8 cellular contexts compared by ENCODE assay signal in the genomic region with DNA sequence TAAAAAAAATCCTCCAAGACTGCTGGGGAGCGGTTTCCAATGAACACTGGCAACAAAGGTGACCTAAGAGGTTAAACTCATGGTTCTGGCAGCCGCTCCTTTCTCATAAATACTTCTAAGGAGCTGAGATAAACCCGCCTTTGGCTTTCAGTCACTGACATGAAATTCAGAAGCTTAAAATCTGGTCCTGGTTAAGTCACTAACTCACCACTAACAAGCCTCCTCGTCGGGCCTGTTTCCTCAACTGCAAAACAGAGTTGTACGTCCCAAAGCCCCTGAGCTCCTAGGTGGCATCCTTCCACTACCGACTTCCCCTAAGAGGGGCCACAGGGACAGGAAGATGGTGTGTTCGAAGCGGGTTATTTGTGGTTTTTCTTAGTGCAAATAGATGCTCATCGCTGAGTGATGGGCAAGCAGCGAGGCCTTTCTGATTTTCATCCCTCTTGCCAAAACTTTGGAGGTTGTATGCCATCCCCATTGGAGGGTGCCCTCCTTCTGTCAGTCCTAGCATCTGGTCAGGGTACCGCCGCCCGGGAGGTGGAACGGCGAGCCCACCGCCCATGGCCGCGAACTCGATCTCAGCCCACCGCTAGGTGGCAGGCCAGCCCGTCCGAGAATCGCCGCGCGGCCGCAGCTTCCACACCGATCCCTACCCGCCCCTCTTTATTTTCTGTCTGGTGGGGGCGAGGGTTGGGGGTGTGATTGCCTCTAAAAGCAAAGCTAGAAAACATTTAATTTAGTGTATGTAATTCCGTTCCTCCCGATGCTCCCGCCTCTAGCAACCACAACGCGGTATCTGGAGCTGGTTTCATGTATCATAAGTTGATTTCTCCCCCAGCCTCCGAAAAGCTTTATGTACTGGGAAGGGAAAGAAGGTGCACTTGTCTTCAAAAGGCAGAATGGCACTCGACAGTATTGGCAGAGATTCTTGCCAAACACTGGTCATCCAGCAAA. TPM values are rescaled to one million over a fixed set of nuclear protein-coding genes. Genes with fewer than 3 reads are reported as not detected.
A peak's percentile ranks its signal among the peaks of the same experiment; 100 is the strongest.
DNase-seq lines count a peak whose midpoint lies in the region; ATAC-seq and TF ChIP-seq lines count a peak whose summit lies in the region.

No MANE protein-coding gene starts in this region.

- POLR2A ChIA-PET in HCT116 (lab: Charles Lee) = interaction anchor here (0.8 to 1.9 kb wide), 4 partner anchors 554 to 1213 kb away, joined by 3 to 15 read pairs (median 4); no protein-coding TSS in a partner anchor
- POLR2A ChIA-PET in Panc1 (lab: Charles Lee) = no interaction called here

- H3K79me2 ChIP-seq in HCT116 (ENCODE audit: insufficient read depth, low read length) = peaks cover 6% of the 10 kb centered on the region; the same call in 1 of the 2 replicates

- no peaks in the 10 kb centered on the region for H4K20me1 ChIP-seq in HCT116 (ENCODE audit: insufficient read depth)

- H3K9me3 Mint-ChIP-seq in nephron = no peaks in the 10 kb centered on the region

- BruUV-seq in HCT116 (replicated peaks; lab: Mats Ljungman, UMichigan) (no TSS peak), Panc1 (replicated peaks; lab: Mats Ljungman, UMichigan) (no TSS peak)

- no peak for TF ChIP-seq RAD21 in HCT116 (IDR thresholded peaks at IDR 0.05; ENCODE audit: low read depth)

- peak overlapping the region; percentile 39 for H3K27ac ChIP-seq in HCT116 (ENCODE audit: low read depth, low read length)
- H3K27ac ChIP-seq in Panc1 (ENCODE audit: low read length) = peak overlapping the region; percentile 79
- peak overlapping the region; percentile 76 for H3K27ac ChIP-seq in temporal lobe (ENCODE audit: low read depth, low read length)

- H3K27me3 Mint-ChIP-seq in nephron (ENCODE audit: low read depth) = peaks cover 4% of the 10 kb centered on the region

- peak overlapping the region; percentile 67 for H2AFZ ChIP-seq in HCT116 (ENCODE audit: low read depth, low read length, poor library complexity, severe bottlenecking)

- H3K4me1 ChIP-seq in HCT116 (ENCODE audit: control insufficient read depth in 1 of 2, insufficient read depth in 2 of 2, low read length in 2 of 2) (peaks cover 28 to 69% of the 10 kb centered on the region in 2 experiments), Panc1 (ENCODE audit: control insufficient read depth, insufficient read depth, low read length) (peaks cover 41% of the 10 kb centered on the region)

- no peaks in the 10 kb centered on the region for H3K9me2 ChIP-seq in HCT116 (ENCODE audit: insufficient read depth)

- no peaks in the 10 kb centered on the region for H3K36me3 Mint-ChIP-seq in nephron (ENCODE audit: low read depth)

- intact Hi-C loops in HCT116 (cut with micrococcal nuclease) (loop anchor here (5.0 to 10.0 kb wide), 5 partner anchors 224 to 1007 kb away; no protein-coding TSS in a partner anchor), Panc1 (cut with micrococcal nuclease; ENCODE audit: unreplicated experiment) (loop anchor here (1.0 to 10.0 kb wide), 5 partner anchors 294 to 1492 kb away; no protein-coding TSS in a partner anchor)

- peak overlapping the region; percentile 97 to 100 (median 97) for H3K27ac Mint-ChIP-seq in nephron

- no peak for TF ChIP-seq POLR2A in HCT116 (IDR thresholded peaks at IDR 0.05; ENCODE audit: borderline replicate concordance, extremely low read depth, insufficient read depth, insufficient read length)

- DNase-seq in Ammon's horn (ENCODE audit: low spot score) (peak; percentile 78), HCT116 (ENCODE audit: low read depth, low spot score) (no peak), Panc1 (ENCODE audit: low read depth, low spot score) (no peak), activated gamma-delta T cell treated with Interleukin-2 at 50 U/mL for 16 hours (peak; percentile 67), fibroblast of villous mesenchyme (ENCODE audit: low read depth) (peak; percentile 93)

- peak overlapping the region; percentile 71 for H3K9ac ChIP-seq in HCT116 (ENCODE audit: low read length)

- H3K4me3 ChIP-seq in HCT116 (replicated peaks in 1 of 2; ENCODE audit: low read depth in 1 of 2, low read length in 2 of 2) (peak overlapping the region; percentile 47 to 85), Panc1 (ENCODE audit: low read depth in 2 of 2, low read length in 2 of 2) (peak overlapping the region; percentile 59 to 94), fibroblast of villous mesenchyme (ENCODE audit: low read depth, low read length) (peak overlapping the region; percentile 93)

- H3K27me3 ChIP-seq in HCT116 (ENCODE audit: insufficient read depth, low read length) (no peaks in the 10 kb centered on the region), Panc1 (ENCODE audit: control insufficient read depth, insufficient read depth, low read length) (no peaks in the 10 kb centered on the region)

- H3K9me3 ChIP-seq in HCT116 (ENCODE audit: control insufficient read depth in 1 of 2, insufficient read depth in 1 of 2, low read depth in 1 of 2, low read length in 2 of 2) (no peaks in the 10 kb centered on the region), Panc1 (ENCODE audit: control insufficient read depth, insufficient read depth, low read depth, low read length) (no peaks in the 10 kb centered on the region)

- no peaks in the 10 kb centered on the region for H3K36me3 ChIP-seq in HCT116 (ENCODE audit: control insufficient read depth in 1 of 2, insufficient read depth in 2 of 2, low read length in 2 of 2)
- H3K36me3 ChIP-seq in Panc1 (ENCODE audit: control insufficient read depth, insufficient read depth, low read length) = peaks cover 2% of the 10 kb centered on the region; the same call in 1 of the 2 replicates

- in situ Hi-C loops in Panc1 (cut with HindIII; ENCODE audit: low pct_unique_long_range_greater_than_20kb, low sequenced_read_pairs) = loop anchor here (10.0 to 25.0 kb wide), 4 partner anchors 174 to 1404 kb away; no protein-coding TSS in a partner anchor

- peak overlapping the region; percentile 94 to 98 (median 97) for H3K4me3 Mint-ChIP-seq in nephron

- ATAC-seq in HCT116 (peak; percentile 11; the same call in 1 of the 2 replicates), Panc1 (peak; percentile 26), HG02973 (IDR thresholded peaks at IDR 0.05; ENCODE audit: unreplicated experiment) (no peak)

- CTCF ChIA-PET in HCT116 (lab: Charles Lee) = interaction anchor here (0.6 to 4.2 kb wide), 36 partner anchors 8 to 1493 kb away, joined by 3 to 260 read pairs (median 4); no protein-coding TSS in a partner anchor
- CTCF ChIA-PET in Panc1 (lab: Charles Lee) = interaction anchor here (0.5 to 3.8 kb wide), 26 partner anchors 9 to 1510 kb away, joined by 3 to 57 read pairs (median 3); partner anchors contain the start of gene LPP

- TF ChIP-seq CTCF in HCT116 (IDR thresholded peaks at IDR 0.05 in 2 of 3, conservative IDR thresholded peaks at IDR 0.05 in 1 of 3; ENCODE audit: borderline replicate concordance in 1 of 3, insufficient read depth in 1 of 3, low read depth in 2 of 3, low read length in 2 of 3) (peak in 2 of 3 experiments; percentile 82 to 90; a peak in 4 of 6 replicates), Panc1 (IDR thresholded peaks at IDR 0.05) (peak; percentile 96), fibroblast of villous mesenchyme (IDR thresholded peaks at IDR 0.05; ENCODE audit: insufficient read depth, low read depth, low read length) (peak; percentile 85), nephron (IDR thresholded peaks at IDR 0.05; ENCODE audit: unreplicated experiment in 3 of 3) (peak; percentile 96 to 97 (median 97))

- peak overlapping the region; percentile 97 for H3K4me2 ChIP-seq in HCT116 (ENCODE audit: low read length)

- RAD21 ChIA-PET in HCT116 (lab: Charles Lee; ENCODE audit: low non-redundant PET in 1 of 2, low total read pairs in 2 of 2, uncharacterized antibody in 2 of 2, unreplicated experiment in 2 of 2) = interaction anchor here (0.7 to 2.1 kb wide), 3 partner anchors 833 to 1213 kb away, joined by 3 to 14 read pairs (median 6); no protein-coding TSS in a partner anchor

- peaks cover 54% of the 10 kb centered on the region for H3K4me1 Mint-ChIP-seq in nephron

TF ChIP-seq in HCT116, 20 proteins besides CTCF, POLR2A, EP300 and RAD21:
- no peak for TF ChIP-seq POLR2AphosphoS5 (IDR thresholded peaks at IDR 0.05; ENCODE audit: low read depth, low read length)
- TF ChIP-seq YY1 (IDR thresholded peaks at IDR 0.05; ENCODE audit: extremely low read depth, insufficient replicate concordance, low read depth, low read length) = peak; percentile 26

RNA-seq across cellular contexts. Expression of gene BCL6, which starts 4.5 kb away (rescaled TPM):
- 17.5 TPM for total RNA-seq in HCT116 (2021; ENCODE audit: unreplicated experiment)
- polyA plus RNA-seq in HCT116 (2012) = 16.1 and 18.1 TPM in 2 replicates
- 21.5 TPM for total RNA-seq in Panc1 (2021; ENCODE audit: unreplicated experiment)
- polyA plus RNA-seq in Panc1 (2012; ENCODE audit: insufficient read length) = 25.3 TPM
- total RNA-seq in fibroblast of villous mesenchyme = 17.4 and 26.8 TPM in 2 replicates
- total RNA-seq in temporal lobe = 14.0 TPM

RNA-seq across cellular contexts. Expression of gene RTP2, which starts 38.4 kb away (rescaled TPM):
- total RNA-seq in HCT116 (2021; ENCODE audit: unreplicated experiment) (not detected), Panc1 (2021; ENCODE audit: unreplicated experiment) (not detected), fibroblast of villous mesenchyme (not detected in 2 replicates), temporal lobe (not detected)
- polyA plus RNA-seq in HCT116 (2012) = not detected in 2 replicates
- not detected for polyA plus RNA-seq in Panc1 (2012; ENCODE audit: insufficient read length)

Comparison
In these comparisons a context has a peak if more than half of its experiments do, and no peak if none do; other contexts are left out.
1. DNase-seq: peak in Ammon's horn (single experiment), activated gamma-delta T cell treated with Interleukin-2 at 50 U/mL for 16 hours (single experiment) and fibroblast of villous mesenchyme (single experiment); none in HCT116 (single experiment) and Panc1 (single experiment).
2. Peak in every context shown above with its lines, with median percentiles within 50 percentile points of each other: H3K27ac ChIP-seq, H3K4me3 ChIP-seq and CTCF ChIP-seq.